In the genomic region with DNA sequence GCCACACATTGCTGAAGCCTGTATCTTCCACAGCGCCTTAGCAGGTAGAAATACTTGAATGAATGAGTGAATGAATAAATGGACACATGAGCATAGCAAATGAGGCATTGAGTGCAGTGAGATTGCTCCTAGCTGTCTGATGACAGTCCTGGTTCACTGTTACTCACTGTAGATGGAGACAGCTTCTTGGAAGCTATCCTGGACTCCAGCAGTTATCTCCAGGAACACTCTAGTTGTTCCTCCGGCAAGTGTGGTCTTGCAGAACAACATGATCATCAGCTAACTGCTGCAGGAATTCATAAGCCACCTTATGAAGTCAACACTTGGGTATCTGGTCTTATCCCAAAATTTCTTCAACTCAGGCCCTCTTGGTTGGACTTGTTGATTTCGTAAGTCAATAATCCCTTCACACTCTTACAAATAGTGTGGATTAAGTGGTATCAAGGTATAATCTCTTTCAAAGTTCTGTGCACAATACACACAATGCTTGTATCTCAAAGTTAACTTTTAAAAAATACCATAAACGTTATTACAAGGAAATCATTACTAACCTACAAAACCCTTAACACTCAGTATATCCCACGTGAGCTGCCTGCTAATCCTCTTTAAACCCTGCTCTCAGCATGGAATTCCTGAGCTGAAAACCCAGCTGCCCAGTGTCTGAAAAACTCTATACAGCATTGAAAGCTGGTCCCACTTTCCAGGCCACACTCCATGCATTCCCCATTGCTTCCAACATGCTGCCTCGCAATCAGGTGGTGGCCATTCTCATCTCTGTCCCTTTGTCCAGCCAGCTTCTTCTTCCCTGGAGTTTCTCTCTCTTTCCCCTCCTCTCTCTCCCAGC, we compare ENCODE assay signal across 30 cellular contexts. TPM values are rescaled to one million over a fixed set of nuclear protein-coding genes. Genes with fewer than 3 reads are reported as not detected.
DNase-seq lines count a peak whose midpoint lies in the region; ATAC-seq and TF ChIP-seq lines count a peak whose summit lies in the region.
"Had no signal": no experiment of that assay in that cellular context is flagged by ENCODE, and none has a peak within 500 bp of the region (broad histone marks: within the 10 kb centered on the region; RNA-seq: fewer than 3 reads in every experiment).

No MANE protein-coding gene starts in this region.

- H3K4me3 Mint-ChIP-seq in activated CD4-positive, alpha-beta memory T cell treated with anti-CD3 and anti-CD28 coated beads for 36 hours: no peak overlapping the region
- H3K4me3 Mint-ChIP-seq: activated CD4-positive, alpha-beta T cell treated with anti-CD3 and anti-CD28 coated beads, Interleukin-2, amount 10 ng/mL, durations not matched to agents 24 days and 14 days; activated naive CD8-positive, alpha-beta T cell treated with anti-CD3 and anti-CD28 coated beads for 36 hours; activated T-cell treated with anti-CD3 and anti-CD28 coated beads, Interleukin-2, amount 50 U/mL, for 24 hours; central memory CD8-positive, alpha-beta T cell; dendritic cell treated with granulocyte-macrophage colony-stimulating factor and Interleukin-4, amounts not matched to agents 40 ng/mL and 50 ng/mL, for 4 days; neural crest cell; stimulated activated naive CD8-positive, alpha-beta T cell treated with anti-CD3 and anti-CD28 coated beads, Interleukin-15, Interleukin-2, amounts not matched to agents 100 ng/mL and 50 ng/mL, for 24 hours had no signal

- no peaks in the 10 kb centered on the region for H3K9me3 Mint-ChIP-seq in activated CD4-positive, alpha-beta memory T cell treated with anti-CD3 and anti-CD28 coated beads for 36 hours
- H3K9me3 Mint-ChIP-seq: activated CD4-positive, alpha-beta T cell treated with anti-CD3 and anti-CD28 coated beads, Interleukin-2, amount 10 ng/mL, durations not matched to agents 24 days and 14 days; activated T-cell treated with anti-CD3 and anti-CD28 coated beads, Interleukin-2, amount 50 U/mL, for 24 hours; central memory CD8-positive, alpha-beta T cell; dendritic cell treated with granulocyte-macrophage colony-stimulating factor and Interleukin-4, amounts not matched to agents 40 ng/mL and 50 ng/mL, for 4 days; neural crest cell had no signal

- ATAC-seq in Right ventricle myocardium inferior (peak; percentile 86), GM19023 (IDR thresholded peaks at IDR 0.05; ENCODE audit: unreplicated experiment) (no peak)
- ATAC-seq: pancreas had no signal

- POLR2A ChIA-PET in activated CD4-positive, alpha-beta memory T cell treated with anti-CD3 and anti-CD28 coated beads for 36 hours (lab: Charles Lee): no interaction called here

- CTCF ChIA-PET in activated CD4-positive, alpha-beta memory T cell treated with anti-CD3 and anti-CD28 coated beads for 36 hours (lab: Charles Lee): interaction anchor here (0.7 to 1.7 kb wide), 4 partner anchors 30 to 101 kb away, joined by 3 to 6 read pairs (median 4); no protein-coding TSS in a partner anchor

- H3K36me3 Mint-ChIP-seq in activated CD4-positive, alpha-beta memory T cell treated with anti-CD3 and anti-CD28 coated beads for 36 hours: no peaks in the 10 kb centered on the region

- intact Hi-C loops in Right ventricle myocardium inferior (cut with DNase I) (no loop called here), cardiac septum (cut with DNase I) (no loop called here)
- intact Hi-C loops in activated CD4-positive, alpha-beta memory T cell treated with anti-CD3 and anti-CD28 coated beads for 36 hours (cut with micrococcal nuclease): no loop called here

- DNase-seq in Right ventricle myocardium inferior (ENCODE audit: missing footprints) (no peak), cardiac septum (ENCODE audit: low spot score) (no peak), amniotic epithelial cell (ENCODE audit: low read depth) (peak; percentile 75), fibroblast of pulmonary artery (ENCODE audit: low read depth) (peak; percentile 66), retinal pigment epithelial cell (ENCODE audit: low read depth) (peak; percentile 78), GM20000 (ENCODE audit: low spot score) (no peak)
- no peak for DNase-seq in activated CD4-positive, alpha-beta memory T cell treated with anti-CD3 and anti-CD28 coated beads for 36 hours
- DNase-seq: 8988T; activated CD4-positive, alpha-beta T cell treated with anti-CD3 and anti-CD28 coated beads, Interleukin-2, amount 10 ng/mL, durations not matched to agents 24 days and 14 days; activated gamma-delta T cell; activated naive CD8-positive, alpha-beta T cell treated with anti-CD3 and anti-CD28 coated beads for 36 hours; activated T-cell treated with anti-CD3 and anti-CD28 coated beads, Interleukin-2, amount 50 U/mL, for 24 hours; Calu3; GOT3; mesenchymal stem cell; NCI-H2029 treated with DMSO at 0.1 percent for 48 hours; NCI-H526; pancreas; retina; SIG-M5; spleen; stimulated activated CD4-positive, alpha-beta T cell treated with anti-CD3 and anti-CD28 coated beads, Interleukin-2, amount 100 ng/mL, for 24 hours; testis; uterus had no signal

- H3K4me3 ChIP-seq in fibroblast of pulmonary artery (replicated peaks; ENCODE audit: low read depth, low read length) (no peak overlapping the region), retinal pigment epithelial cell (ENCODE audit: low read length) (no peak overlapping the region)
- H3K4me3 ChIP-seq: ascending aorta, pancreas, spleen, testis, uterus had no signal

- peaks cover 1% of the 10 kb centered on the region for H3K27me3 Mint-ChIP-seq in activated CD4-positive, alpha-beta memory T cell treated with anti-CD3 and anti-CD28 coated beads for 36 hours
- H3K27me3 Mint-ChIP-seq: activated naive CD8-positive, alpha-beta T cell treated with anti-CD3 and anti-CD28 coated beads for 36 hours; activated T-cell treated with anti-CD3 and anti-CD28 coated beads, Interleukin-2, amount 50 U/mL, for 24 hours; stimulated activated naive CD8-positive, alpha-beta T cell treated with anti-CD3 and anti-CD28 coated beads, Interleukin-15, Interleukin-2, amounts not matched to agents 100 ng/mL and 50 ng/mL, for 24 hours had no signal

- H3K27ac Mint-ChIP-seq in activated CD4-positive, alpha-beta memory T cell treated with anti-CD3 and anti-CD28 coated beads for 36 hours: no peak overlapping the region
- H3K27ac Mint-ChIP-seq: activated CD4-positive, alpha-beta T cell treated with anti-CD3 and anti-CD28 coated beads, Interleukin-2, amount 10 ng/mL, durations not matched to agents 24 days and 14 days; activated naive CD8-positive, alpha-beta T cell treated with anti-CD3 and anti-CD28 coated beads for 36 hours; activated T-cell treated with anti-CD3 and anti-CD28 coated beads, Interleukin-2, amount 50 U/mL, for 24 hours; dendritic cell treated with granulocyte-macrophage colony-stimulating factor and Interleukin-4, amounts not matched to agents 40 ng/mL and 50 ng/mL, for 4 days; stimulated activated naive CD8-positive, alpha-beta T cell treated with anti-CD3 and anti-CD28 coated beads, Interleukin-15, Interleukin-2, amounts not matched to agents 100 ng/mL and 50 ng/mL, for 24 hours had no signal

- TF ChIP-seq CTCF in fibroblast of pulmonary artery (IDR thresholded peaks at IDR 0.05; ENCODE audit: low read length, missing control alignments) (no peak), retinal pigment epithelial cell (conservative IDR thresholded peaks at IDR 0.05; ENCODE audit: low read depth, low read length) (no peak), GM20000 (IDR thresholded peaks at IDR 0.05; ENCODE audit: extremely low read depth, missing control alignments) (no peak)

- no peaks in the 10 kb centered on the region for H3K4me1 Mint-ChIP-seq in activated CD4-positive, alpha-beta memory T cell treated with anti-CD3 and anti-CD28 coated beads for 36 hours (ENCODE audit: low read depth)
- H3K4me1 Mint-ChIP-seq: activated CD4-positive, alpha-beta T cell treated with anti-CD3 and anti-CD28 coated beads, Interleukin-2, amount 10 ng/mL, durations not matched to agents 24 days and 14 days; activated naive CD8-positive, alpha-beta T cell treated with anti-CD3 and anti-CD28 coated beads for 36 hours; central memory CD8-positive, alpha-beta T cell had no signal

RNA-seq across cellular contexts. Expression of gene ZBTB38, which starts 14.4 kb away (rescaled TPM):
- 102 TPM for total RNA-seq in Right ventricle myocardium inferior
- 119 TPM for total RNA-seq in cardiac septum
- total RNA-seq in activated CD4-positive, alpha-beta memory T cell treated with anti-CD3 and anti-CD28 coated beads for 36 hours: 10 to 100 TPM; 64.7 to 66.4 TPM

Comparison
In these comparisons a context has a peak if more than half of its experiments do, and no peak if none do; other contexts are left out.
1. DNase-seq: peak in amniotic epithelial cell (single experiment), fibroblast of pulmonary artery (single experiment) and retinal pigment epithelial cell (single experiment); none in Right ventricle myocardium inferior (single experiment), cardiac septum (single experiment), activated CD4-positive, alpha-beta memory T cell treated with anti-CD3 and anti-CD28 coated beads for 36 hours (single experiment) and GM20000 (single experiment).